Comparison of ENCODE assay signal across 17 cellular contexts in the genomic region with DNA sequence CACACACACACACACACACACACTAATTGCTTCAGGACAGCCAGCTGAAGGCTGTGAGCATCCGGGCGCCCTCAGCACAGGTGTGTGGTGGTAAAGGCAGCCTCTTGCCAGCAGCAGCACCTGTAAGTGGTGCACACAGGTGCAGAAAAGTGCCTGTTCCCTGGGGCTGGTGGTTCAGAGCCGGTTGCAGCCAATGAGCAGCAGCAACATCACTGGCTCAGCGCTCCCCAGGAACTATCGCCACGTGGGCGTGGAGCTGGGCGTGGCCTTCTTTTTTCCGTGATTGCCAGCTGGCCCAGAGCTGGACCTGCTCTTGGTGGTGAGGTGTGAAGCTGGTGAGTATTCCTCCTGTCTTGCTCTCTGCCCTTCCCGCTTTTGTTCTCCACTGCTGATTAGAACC. TPM values are rescaled to one million over a fixed set of nuclear protein-coding genes. Genes with fewer than 3 reads are reported as not detected.
DNase-seq lines count a peak whose midpoint lies in the region; ATAC-seq, FAIRE-seq and TF ChIP-seq lines count a peak whose summit lies in the region.
"Had no signal": no experiment of that assay in that cellular context is flagged by ENCODE, and none has a peak within 500 bp of the region (broad histone marks: within the 10 kb centered on the region; RNA-seq: fewer than 3 reads in every experiment).

A gene (plus strand): TSS at position 289 of the 400 bp plus-strand sequence.

- peaks cover 48 to 82% of the 10 kb centered on the region in 2 experiments for H3K9me3 ChIP-seq in H1 (ENCODE audit: insufficient read depth in 2 of 2, low read depth in 1 of 2, low read length in 1 of 2)
- H3K9me3 ChIP-seq: BLaER1, MG63 had no signal

- no peaks in the 10 kb centered on the region for H3K4me1 ChIP-seq in H1 (replicated peaks in 1 of 4; ENCODE audit: control insufficient read depth in 3 of 4, insufficient read depth in 4 of 4, low read length in 3 of 4)
- H3K4me1 ChIP-seq: BLaER1 had no signal

- no peak within 1 kb of the TSS for H2AK5ac ChIP-seq in H1 (ENCODE audit: low read depth, low read length)

- H4K91ac ChIP-seq in H1 (replicated peaks; ENCODE audit: insufficient read length, low read length) = no peak within 1 kb of the TSS

- no peak within 1 kb of the TSS for H3K4me3 ChIP-seq in GM06990 (replicated peaks; ENCODE audit: low read depth, low read length)
- H3K4me3 ChIP-seq in H1 (ENCODE audit: extremely low read depth in 1 of 4, insufficient read depth in 2 of 4, low read depth in 3 of 4, low read length in 4 of 4) = no peak within 1 kb of the TSS
- H3K4me3 ChIP-seq: BLaER1, MG63 had no signal

- H2BK5ac ChIP-seq in H1 (ENCODE audit: low read depth, low read length) = no peak within 1 kb of the TSS

- peak within 1 kb of the TSS; percentile 59 for H3K56ac ChIP-seq in H1 (replicated peaks; ENCODE audit: insufficient read length, low read depth, low read length)

- no peak within 1 kb of the TSS for H3K4me3 Mint-ChIP-seq in stimulated activated effector memory CD8-positive, alpha-beta T cell treated with anti-CD3 and anti-CD28 coated beads, Interleukin-12 subunit alpha, Interleukin-12 subunit beta, amount 100 ng/mL, for 72 hours

- no peak within 1 kb of the TSS for H3K18ac ChIP-seq in H1 (ENCODE audit: extremely low read depth, low read length)

- peaks cover 2% of the 10 kb centered on the region for H3K9me3 Mint-ChIP-seq in stimulated activated effector memory CD8-positive, alpha-beta T cell treated with anti-CD3 and anti-CD28 coated beads, Interleukin-12 subunit alpha, Interleukin-12 subunit beta, amount 100 ng/mL, for 72 hours

- CTCF ChIA-PET in H1 (lab: Charles Lee; ENCODE audit: partially characterized antibody) = no interaction called here

- no peak within 1 kb of the TSS for H3K14ac ChIP-seq in H1 (ENCODE audit: insufficient read length)

- peaks cover 3% of the 10 kb centered on the region; the same call in 1 of the 2 replicates for H3K23me2 ChIP-seq in H1 (ENCODE audit: low read depth, low read length)

- H3K27me3 ChIP-seq in GM06990 (replicated peaks; ENCODE audit: control insufficient read depth, insufficient read depth, low read length) = no peaks in the 10 kb centered on the region
- H3K27me3 ChIP-seq in H1 (replicated peaks in 1 of 4; ENCODE audit: control insufficient read depth in 3 of 4, extremely low read depth in 1 of 4, insufficient read depth in 3 of 4, low read length in 3 of 4) = no peaks in the 10 kb centered on the region
- H3K27me3 ChIP-seq: BLaER1, MG63 had no signal

- no peak for TF ChIP-seq POLR2A in H1 (IDR thresholded peaks at IDR 0.05; ENCODE audit: control extremely low read depth in 1 of 2, low read depth in 2 of 2, low read length in 2 of 2)

- H3K36me3 ChIP-seq in GM06990 (ENCODE audit: control insufficient read depth, insufficient read depth, low read length) (no peaks in the 10 kb centered on the region), H1 (ENCODE audit: control insufficient read depth in 2 of 4, insufficient read depth in 4 of 4, low read length in 3 of 4) (no peaks in the 10 kb centered on the region)
- H3K36me3 ChIP-seq: BLaER1, MG63 had no signal

- H3K27ac ChIP-seq in H1 (ENCODE audit: low read depth, low read length) = no peak within 1 kb of the TSS
- H3K27ac ChIP-seq: BLaER1 had no signal

- no peak within 1 kb of the TSS for H3K9ac ChIP-seq in H1 (replicated peaks in 1 of 4; ENCODE audit: extremely low read depth in 1 of 4, low read depth in 3 of 4, low read length in 3 of 4)
- H3K9ac ChIP-seq: BLaER1 had no signal

- no peaks in the 10 kb centered on the region for H3K79me2 ChIP-seq in H1 (ENCODE audit: control insufficient read depth in 1 of 2, insufficient read depth in 2 of 2, low read length in 2 of 2)

- no peaks in the 10 kb centered on the region for H3K79me1 ChIP-seq in H1 (ENCODE audit: low read depth, low read length)

- no peak within 1 kb of the TSS for H2BK120ac ChIP-seq in H1 (replicated peaks; ENCODE audit: low read depth, low read length)

- FAIRE-seq in H1 (lab: Jason Lieb, UNC) = no peak

- DNase-seq in NCI-H1105 treated with DMSO at 0.1 percent for 48 hours (lab: John Stamatoyannopoulos, UW) = peak; percentile 7
- DNase-seq in NCI-H1105 (lab: John Stamatoyannopoulos, UW) = no peak
- DNase-seq in GM06990 (ENCODE audit: extremely low read depth, insufficient read length) = peak; percentile 2
- peak; percentile 10 for DNase-seq in NCI-H69 (lab: John Stamatoyannopoulos, UW)
- DNase-seq in H1 (ENCODE audit: low read depth in 1 of 2, low spot score in 2 of 2) = no peak
- no peak for DNase-seq in hepatic stellate cell (ENCODE audit: low spot score)
- DNase-seq in NCI-H510A (lab: John Stamatoyannopoulos, UW) = no peak
- no peak for DNase-seq in stimulated activated effector memory CD8-positive, alpha-beta T cell treated with anti-CD3 and anti-CD28 coated beads, Interleukin-12 subunit alpha, Interleukin-12 subunit beta, amount 100 ng/mL, for 72 hours (ENCODE audit: low spot score in 2 of 2)
- DNase-seq: 8988T, DND-41, GF-D8, MG63, NCI-H2081 treated with DMSO at 0.1 percent for 48 hours, NCI-H446, PC-3 had no signal

- H3K4me1 Mint-ChIP-seq in stimulated activated effector memory CD8-positive, alpha-beta T cell treated with anti-CD3 and anti-CD28 coated beads, Interleukin-12 subunit alpha, Interleukin-12 subunit beta, amount 100 ng/mL, for 72 hours = no peaks in the 10 kb centered on the region

- H2BK15ac ChIP-seq in H1 (ENCODE audit: low read length) = no peak within 1 kb of the TSS

- H3K36me3 Mint-ChIP-seq in stimulated activated effector memory CD8-positive, alpha-beta T cell treated with anti-CD3 and anti-CD28 coated beads, Interleukin-12 subunit alpha, Interleukin-12 subunit beta, amount 100 ng/mL, for 72 hours = no peaks in the 10 kb centered on the region

- H4K20me1 ChIP-seq in H1 (replicated peaks in 1 of 2; ENCODE audit: control insufficient read depth in 1 of 2, insufficient read depth in 2 of 2, low read length in 2 of 2) = no peaks in the 10 kb centered on the region
- H4K20me1 ChIP-seq: BLaER1 had no signal

- no peak within 1 kb of the TSS for H2BK12ac ChIP-seq in H1 (ENCODE audit: low read depth, low read length)

- no peak for TF ChIP-seq RAD21 in H1 (IDR thresholded peaks at IDR 0.05 in 1 of 2, conservative IDR thresholded peaks at IDR 0.05 in 1 of 2; ENCODE audit: low read depth in 2 of 2, low read length in 2 of 2)

- TF ChIP-seq EP300 in H1 (IDR thresholded peaks at IDR 0.05; ENCODE audit: borderline replicate concordance in 1 of 2, low read depth in 2 of 2, low read length in 2 of 2) = no peak

- H3K4ac ChIP-seq in H1 (replicated peaks; ENCODE audit: insufficient read length, low read depth, low read length) = no peak within 1 kb of the TSS

- POLR2A ChIA-PET in H1 (lab: Charles Lee; ENCODE audit: partially characterized antibody) = no interaction called here

- 78% methylated on average over 10 of the region's 10 CpGs; no CpG with 5 or more reads in 1 of the 2 experiments for WGBS in H1 (ENCODE audit: extremely low coverage in 1 of 2, insufficient coverage in 1 of 2, insufficient read length in 1 of 2, insufficient replicate concordance in 2 of 2, low coverage in 1 of 2, low lambda C conversion rate in 2 of 2, missing lambda C conversion rate in 1 of 2), 2 experiments

- H3K23ac ChIP-seq in H1 (ENCODE audit: insufficient read length) = no peak within 1 kb of the TSS

- no peak for ATAC-seq in stimulated activated effector memory CD8-positive, alpha-beta T cell treated with anti-CD3 and anti-CD28 coated beads, Interleukin-12 subunit alpha, Interleukin-12 subunit beta, amount 100 ng/mL, for 72 hours
- ATAC-seq: PC-3 had no signal

- no peak within 1 kb of the TSS for H2BK20ac ChIP-seq in H1 (ENCODE audit: low read length)

- H4K5ac ChIP-seq in H1 (ENCODE audit: insufficient read length, low read depth, low read length) = no peak within 1 kb of the TSS

- H2AFZ ChIP-seq in H1 (ENCODE audit: low read length) = no peak within 1 kb of the TSS

- no peak within 1 kb of the TSS; the same call in 1 of the 2 replicates for H4K8ac ChIP-seq in H1 (ENCODE audit: extremely low read depth, insufficient read depth, low read length)

- no peak within 1 kb of the TSS for H3K27ac Mint-ChIP-seq in stimulated activated effector memory CD8-positive, alpha-beta T cell treated with anti-CD3 and anti-CD28 coated beads, Interleukin-12 subunit alpha, Interleukin-12 subunit beta, amount 100 ng/mL, for 72 hours

- TF ChIP-seq CTCF in GM06990 (IDR thresholded peaks at IDR 0.05; ENCODE audit: insufficient read depth, low read length, poor library complexity, severe bottlenecking) = no peak
- no peak for TF ChIP-seq CTCF in H1 (IDR thresholded peaks at IDR 0.05; ENCODE audit: control extremely low read depth in 1 of 3, insufficient read depth in 1 of 3, low read depth in 1 of 3, low read length in 3 of 3)

- no peak within 1 kb of the TSS for H3K4me2 ChIP-seq in H1 (ENCODE audit: insufficient read depth in 1 of 2, low read depth in 2 of 2, low read length in 2 of 2)
- H3K4me2 ChIP-seq: BLaER1 had no signal

TF ChIP-seq in H1, 55 proteins besides CTCF, POLR2A, EP300 and RAD21:
- TF ChIP-seq KDM5A (IDR thresholded peaks at IDR 0.05; ENCODE audit: low read length) = no peak
- no peak for TF ChIP-seq SP2 (IDR thresholded peaks at IDR 0.05; ENCODE audit: low read length)
- TF ChIP-seq ZNF274 (IDR thresholded peaks at IDR 0.05; ENCODE audit: borderline replicate concordance, extremely low read depth, low read length) = no peak
- TF ChIP-seq NANOG (IDR thresholded peaks at IDR 0.05; ENCODE audit: insufficient read depth, low read depth, low read length, poor library complexity, severe bottlenecking) = no peak
- no peak for TF ChIP-seq RFX5 (IDR thresholded peaks at IDR 0.05; ENCODE audit: borderline replicate concordance, low read depth, low read length)
TF ChIP-seq in H1: peak in this region for 0.

RNA-seq across cellular contexts. Expression of the gene that starts here (rescaled TPM):
- not detected in 2 replicates for total RNA-seq in H1 (2021; fragmentation: NEBNext Ultra II Directional; extraction: Animal tissue kit (Norgen Biotek cat#: 25700))
- polyA plus RNA-seq in H1 (2011; rRNA removed) = not detected in 2 replicates
- not detected for polyA plus RNA-seq in H1 (2011; cell fraction: cytosol; rRNA removed)
- polyA plus RNA-seq in H1 (2011; cell fraction: nucleus; rRNA removed) = not detected
- polyA plus RNA-seq in H1 (2012, experiment 1 of 2) = not detected in 4 replicates
- polyA plus RNA-seq in H1 (2012, experiment 2 of 2) = not detected
- not detected for polyA plus RNA-seq in H1 (2013, experiment 1 of 2)
- not detected for polyA plus RNA-seq in H1 (2013, experiment 2 of 2)
- not detected in 2 replicates for polyA minus RNA-seq in H1 (2011; rRNA and poly(A)+ RNA removed)
- not detected for polyA minus RNA-seq in H1 (2011; cell fraction: cytosol; rRNA and poly(A)+ RNA removed)
- polyA minus RNA-seq in H1 (2011; cell fraction: nucleus; rRNA and poly(A)+ RNA removed) = not detected
- total RNA-seq: PC-3; T-helper 1 cell treated with Interleukin-12 subunit alpha and Interleukin-12 subunit beta and Interleukin-4 antibody, amounts not matched to agents 30 ng/mL and 1 ng/mL, for 36 hours had no signal

Comparison
In these comparisons a context has a peak if more than half of its experiments do, and no peak if none do; other contexts are left out.
1. DNase-seq: peak in NCI-H1105 treated with DMSO at 0.1 percent for 48 hours (single experiment), GM06990 (single experiment) and NCI-H69 (single experiment); none in NCI-H1105 (single experiment), H1 (0 of 2), hepatic stellate cell (single experiment), NCI-H510A (single experiment) and stimulated activated effector memory CD8-positive, alpha-beta T cell treated with anti-CD3 and anti-CD28 coated beads, Interleukin-12 subunit alpha, Interleukin-12 subunit beta, amount 100 ng/mL, for 72 hours (0 of 2).